Comparison of ENCODE assay signal across 1 cellular context in the genomic region with DNA sequence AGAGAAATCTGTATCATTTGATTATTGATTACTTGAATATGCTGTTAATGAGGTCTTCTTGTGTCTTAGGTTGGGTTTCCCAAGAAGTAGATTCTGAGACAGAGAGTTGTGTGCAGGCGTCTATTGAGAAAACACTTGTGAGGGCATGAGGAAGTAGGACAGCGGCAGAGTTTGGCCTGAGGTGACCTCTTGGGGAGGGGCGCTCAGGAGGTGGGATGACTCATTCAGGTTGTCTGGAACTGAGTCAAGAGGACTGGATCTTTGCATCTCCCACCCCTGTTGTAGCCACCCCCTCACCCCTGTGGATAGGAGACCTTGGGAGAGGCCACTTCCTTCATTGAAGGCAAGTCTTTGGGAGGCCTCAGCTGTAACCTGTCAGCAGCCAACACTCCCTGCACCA.
TF ChIP-seq lines count a peak whose summit lies in the region.

No MANE protein-coding gene starts in this region.

TF ChIP-seq in K562, 482 proteins besides CTCF, POLR2A, EP300 and RAD21 (continued from another document and continues in another):
- peak; percentile 65; the same call in 1 of the 2 replicates for TF ChIP-seq TCF7L2 (IDR thresholded peaks at IDR 0.05; ENCODE audit: low read depth, low read length)
- TF ChIP-seq, protein P1, sequence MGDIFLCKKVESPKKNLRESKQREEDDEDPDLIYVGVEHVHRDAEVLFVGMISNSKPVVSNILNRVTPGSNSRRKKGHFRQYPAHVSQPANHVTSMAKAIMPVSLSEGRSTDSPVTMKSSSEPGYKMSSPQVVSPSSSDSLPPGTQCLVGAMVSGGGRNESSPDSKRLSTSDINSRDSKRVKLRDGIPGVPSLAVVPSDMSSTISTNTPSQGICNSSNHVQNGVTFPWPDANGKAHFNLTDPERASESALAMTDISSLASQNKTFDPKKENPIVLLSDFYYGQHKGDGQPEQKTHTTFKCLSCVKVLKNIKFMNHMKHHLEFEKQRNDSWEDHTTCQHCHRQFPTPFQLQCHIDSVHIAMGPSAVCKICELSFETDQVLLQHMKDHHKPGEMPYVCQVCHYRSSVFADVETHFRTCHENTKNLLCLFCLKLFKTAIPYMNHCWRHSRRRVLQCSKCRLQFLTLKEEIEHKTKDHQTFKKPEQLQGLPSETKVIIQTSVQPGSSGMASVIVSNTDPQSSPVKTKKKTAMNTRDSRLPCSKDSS (IDR thresholded peaks at IDR 0.05; ENCODE audit: low read depth, partially characterized antibody): no peak
- peak; percentile 38; the same call in 1 of the 2 replicates for TF ChIP-seq ELF1 (tag; IDR thresholded peaks at IDR 0.05)
- no peak for TF ChIP-seq SRSF7 (optimal IDR thresholded peaks at IDR 0.05; ENCODE audit: low read depth, low read length)
- peak; percentile 61; the same call in 1 of the 2 replicates for TF ChIP-seq NR1H2 (CRISPR knock-in tag; IDR thresholded peaks at IDR 0.05)
- TF ChIP-seq ZNF408 (CRISPR knock-in tag; IDR thresholded peaks at IDR 0.05; ENCODE audit: low read depth): no peak
- no peak for TF ChIP-seq ZNF785 (CRISPR knock-in tag; IDR thresholded peaks at IDR 0.05)
- TF ChIP-seq STAT5A (IDR thresholded peaks at IDR 0.05; ENCODE audit: borderline replicate concordance, low read length): no peak
- TF ChIP-seq PHB (CRISPR knock-in tag; IDR thresholded peaks at IDR 0.05): no peak
- TF ChIP-seq SLC30A9 (CRISPR knock-in tag; IDR thresholded peaks at IDR 0.05): no peak
- TF ChIP-seq SMARCE1 (IDR thresholded peaks at IDR 0.05): peak; percentile 82; the same call in 1 of the 2 replicates
- TF ChIP-seq, protein P2, sequence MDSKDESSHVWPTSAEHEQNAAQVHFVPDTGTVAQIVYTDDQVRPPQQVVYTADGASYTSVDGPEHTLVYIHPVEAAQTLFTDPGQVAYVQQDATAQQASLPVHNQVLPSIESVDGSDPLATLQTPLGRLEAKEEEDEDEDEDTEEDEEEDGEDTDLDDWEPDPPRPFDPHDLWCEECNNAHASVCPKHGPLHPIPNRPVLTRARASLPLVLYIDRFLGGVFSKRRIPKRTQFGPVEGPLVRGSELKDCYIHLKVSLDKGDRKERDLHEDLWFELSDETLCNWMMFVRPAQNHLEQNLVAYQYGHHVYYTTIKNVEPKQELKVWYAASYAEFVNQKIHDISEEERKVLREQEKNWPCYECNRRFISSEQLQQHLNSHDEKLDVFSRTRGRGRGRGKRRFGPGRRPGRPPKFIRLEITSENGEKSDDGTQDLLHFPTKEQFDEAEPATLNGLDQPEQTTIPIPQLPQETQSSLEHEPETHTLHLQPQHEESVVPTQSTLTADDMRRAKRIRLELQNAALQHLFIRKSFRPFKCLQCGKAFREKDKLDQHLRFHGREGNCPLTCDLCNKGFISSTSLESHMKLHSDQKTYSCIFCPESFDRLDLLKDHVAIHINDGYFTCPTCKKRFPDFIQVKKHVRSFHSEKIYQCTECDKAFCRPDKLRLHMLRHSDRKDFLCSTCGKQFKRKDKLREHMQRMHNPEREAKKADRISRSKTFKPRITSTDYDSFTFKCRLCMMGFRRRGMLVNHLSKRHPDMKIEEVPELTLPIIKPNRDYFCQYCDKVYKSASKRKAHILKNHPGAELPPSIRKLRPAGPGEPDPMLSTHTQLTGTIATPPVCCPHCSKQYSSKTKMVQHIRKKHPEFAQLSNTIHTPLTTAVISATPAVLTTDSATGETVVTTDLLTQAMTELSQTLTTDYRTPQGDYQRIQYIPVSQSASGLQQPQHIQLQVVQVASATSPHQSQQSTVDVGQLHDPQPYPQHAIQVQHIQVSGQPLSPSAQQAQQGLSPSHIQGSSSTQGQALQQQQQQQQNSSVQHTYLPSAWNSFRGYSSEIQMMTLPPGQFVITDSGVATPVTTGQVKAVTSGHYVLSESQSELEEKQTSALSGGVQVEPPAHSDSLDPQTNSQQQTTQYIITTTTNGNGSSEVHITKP (IDR thresholded peaks at IDR 0.05; ENCODE audit: partially characterized antibody): peak; percentile 95
- TF ChIP-seq HIVEP1 (CRISPR knock-in tag; IDR thresholded peaks at IDR 0.05): no peak
- TF ChIP-seq, protein P3, sequence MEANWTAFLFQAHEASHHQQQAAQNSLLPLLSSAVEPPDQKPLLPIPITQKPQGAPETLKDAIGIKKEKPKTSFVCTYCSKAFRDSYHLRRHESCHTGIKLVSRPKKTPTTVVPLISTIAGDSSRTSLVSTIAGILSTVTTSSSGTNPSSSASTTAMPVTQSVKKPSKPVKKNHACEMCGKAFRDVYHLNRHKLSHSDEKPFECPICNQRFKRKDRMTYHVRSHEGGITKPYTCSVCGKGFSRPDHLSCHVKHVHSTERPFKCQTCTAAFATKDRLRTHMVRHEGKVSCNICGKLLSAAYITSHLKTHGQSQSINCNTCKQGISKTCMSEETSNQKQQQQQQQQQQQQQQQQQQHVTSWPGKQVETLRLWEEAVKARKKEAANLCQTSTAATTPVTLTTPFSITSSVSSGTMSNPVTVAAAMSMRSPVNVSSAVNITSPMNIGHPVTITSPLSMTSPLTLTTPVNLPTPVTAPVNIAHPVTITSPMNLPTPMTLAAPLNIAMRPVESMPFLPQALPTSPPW (CRISPR knock-in tag; IDR thresholded peaks at IDR 0.05): peak; percentile 50; the same call in 1 of the 2 replicates
- TF ChIP-seq HNRNPL (IDR thresholded peaks at IDR 0.05; ENCODE audit: low read depth, low read length): no peak
- TF ChIP-seq CTBP1 (IDR thresholded peaks at IDR 0.05; ENCODE audit: borderline replicate concordance): peak; percentile 71; the same call in 1 of the 2 replicates
- TF ChIP-seq ZNF699 (CRISPR knock-in tag; IDR thresholded peaks at IDR 0.05; ENCODE audit: insufficient replicate concordance): no peak
- peak; percentile 25 to 38; a peak in 3 of 4 replicates for TF ChIP-seq NRF1 (conservative IDR thresholded peaks at IDR 0.05 in 1 of 2, IDR thresholded peaks at IDR 0.05 in 1 of 2)
- no peak for TF ChIP-seq HDAC1 (IDR thresholded peaks at IDR 0.05)
- TF ChIP-seq JUN (IDR thresholded peaks at IDR 0.05; ENCODE audit: borderline replicate concordance, low read depth, low read length): peak; percentile 85
- no peak for TF ChIP-seq JUN (CRISPR knock-in tag; IDR thresholded peaks at IDR 0.05; ENCODE audit: borderline replicate concordance)
- no peak for TF ChIP-seq FUS (optimal IDR thresholded peaks at IDR 0.05; ENCODE audit: low read depth, low read length)
- TF ChIP-seq ATF7 (IDR thresholded peaks at IDR 0.05): peak; percentile 82
- no peak for TF ChIP-seq PML (IDR thresholded peaks at IDR 0.05; ENCODE audit: low read length)
- TF ChIP-seq ARID1B (IDR thresholded peaks at IDR 0.05): peak; percentile 61; the same call in 1 of the 2 replicates
- TF ChIP-seq TBL1XR1 (IDR thresholded peaks at IDR 0.05; ENCODE audit: low read length in 2 of 2): peak in 1 of 2 experiments; percentile 28; a peak in 1 of 4 replicates
- TF ChIP-seq FOS (IDR thresholded peaks at IDR 0.05; ENCODE audit: extremely low read depth, insufficient read length): peak; percentile 58
- TF ChIP-seq, protein P4, sequence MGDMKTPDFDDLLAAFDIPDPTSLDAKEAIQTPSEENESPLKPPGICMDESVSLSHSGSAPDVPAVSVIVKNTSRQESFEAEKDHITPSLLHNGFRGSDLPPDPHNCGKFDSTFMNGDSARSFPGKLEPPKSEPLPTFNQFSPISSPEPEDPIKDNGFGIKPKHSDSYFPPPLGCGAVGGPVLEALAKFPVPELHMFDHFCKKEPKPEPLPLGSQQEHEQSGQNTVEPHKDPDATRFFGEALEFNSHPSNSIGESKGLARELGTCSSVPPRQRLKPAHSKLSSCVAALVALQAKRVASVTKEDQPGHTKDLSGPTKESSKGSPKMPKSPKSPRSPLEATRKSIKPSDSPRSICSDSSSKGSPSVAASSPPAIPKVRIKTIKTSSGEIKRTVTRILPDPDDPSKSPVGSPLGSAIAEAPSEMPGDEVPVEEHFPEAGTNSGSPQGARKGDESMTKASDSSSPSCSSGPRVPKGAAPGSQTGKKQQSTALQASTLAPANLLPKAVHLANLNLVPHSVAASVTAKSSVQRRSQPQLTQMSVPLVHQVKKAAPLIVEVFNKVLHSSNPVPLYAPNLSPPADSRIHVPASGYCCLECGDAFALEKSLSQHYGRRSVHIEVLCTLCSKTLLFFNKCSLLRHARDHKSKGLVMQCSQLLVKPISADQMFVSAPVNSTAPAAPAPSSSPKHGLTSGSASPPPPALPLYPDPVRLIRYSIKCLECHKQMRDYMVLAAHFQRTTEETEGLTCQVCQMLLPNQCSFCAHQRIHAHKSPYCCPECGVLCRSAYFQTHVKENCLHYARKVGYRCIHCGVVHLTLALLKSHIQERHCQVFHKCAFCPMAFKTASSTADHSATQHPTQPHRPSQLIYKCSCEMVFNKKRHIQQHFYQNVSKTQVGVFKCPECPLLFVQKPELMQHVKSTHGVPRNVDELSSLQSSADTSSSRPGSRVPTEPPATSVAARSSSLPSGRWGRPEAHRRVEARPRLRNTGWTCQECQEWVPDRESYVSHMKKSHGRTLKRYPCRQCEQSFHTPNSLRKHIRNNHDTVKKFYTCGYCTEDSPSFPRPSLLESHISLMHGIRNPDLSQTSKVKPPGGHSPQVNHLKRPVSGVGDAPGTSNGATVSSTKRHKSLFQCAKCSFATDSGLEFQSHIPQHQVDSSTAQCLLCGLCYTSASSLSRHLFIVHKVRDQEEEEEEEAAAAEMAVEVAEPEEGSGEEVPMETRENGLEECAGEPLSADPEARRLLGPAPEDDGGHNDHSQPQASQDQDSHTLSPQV (IDR thresholded peaks at IDR 0.05): peak; percentile 9; the same call in 1 of the 2 replicates
- no peak for TF ChIP-seq CHCHD3 (CRISPR knock-in tag; IDR thresholded peaks at IDR 0.05)
- TF ChIP-seq, protein P5, sequence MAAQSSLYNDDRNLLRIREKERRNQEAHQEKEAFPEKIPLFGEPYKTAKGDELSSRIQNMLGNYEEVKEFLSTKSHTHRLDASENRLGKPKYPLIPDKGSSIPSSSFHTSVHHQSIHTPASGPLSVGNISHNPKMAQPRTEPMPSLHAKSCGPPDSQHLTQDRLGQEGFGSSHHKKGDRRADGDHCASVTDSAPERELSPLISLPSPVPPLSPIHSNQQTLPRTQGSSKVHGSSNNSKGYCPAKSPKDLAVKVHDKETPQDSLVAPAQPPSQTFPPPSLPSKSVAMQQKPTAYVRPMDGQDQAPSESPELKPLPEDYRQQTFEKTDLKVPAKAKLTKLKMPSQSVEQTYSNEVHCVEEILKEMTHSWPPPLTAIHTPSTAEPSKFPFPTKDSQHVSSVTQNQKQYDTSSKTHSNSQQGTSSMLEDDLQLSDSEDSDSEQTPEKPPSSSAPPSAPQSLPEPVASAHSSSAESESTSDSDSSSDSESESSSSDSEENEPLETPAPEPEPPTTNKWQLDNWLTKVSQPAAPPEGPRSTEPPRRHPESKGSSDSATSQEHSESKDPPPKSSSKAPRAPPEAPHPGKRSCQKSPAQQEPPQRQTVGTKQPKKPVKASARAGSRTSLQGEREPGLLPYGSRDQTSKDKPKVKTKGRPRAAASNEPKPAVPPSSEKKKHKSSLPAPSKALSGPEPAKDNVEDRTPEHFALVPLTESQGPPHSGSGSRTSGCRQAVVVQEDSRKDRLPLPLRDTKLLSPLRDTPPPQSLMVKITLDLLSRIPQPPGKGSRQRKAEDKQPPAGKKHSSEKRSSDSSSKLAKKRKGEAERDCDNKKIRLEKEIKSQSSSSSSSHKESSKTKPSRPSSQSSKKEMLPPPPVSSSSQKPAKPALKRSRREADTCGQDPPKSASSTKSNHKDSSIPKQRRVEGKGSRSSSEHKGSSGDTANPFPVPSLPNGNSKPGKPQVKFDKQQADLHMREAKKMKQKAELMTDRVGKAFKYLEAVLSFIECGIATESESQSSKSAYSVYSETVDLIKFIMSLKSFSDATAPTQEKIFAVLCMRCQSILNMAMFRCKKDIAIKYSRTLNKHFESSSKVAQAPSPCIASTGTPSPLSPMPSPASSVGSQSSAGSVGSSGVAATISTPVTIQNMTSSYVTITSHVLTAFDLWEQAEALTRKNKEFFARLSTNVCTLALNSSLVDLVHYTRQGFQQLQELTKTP (IDR thresholded peaks at IDR 0.05; ENCODE audit: low read depth in 1 of 2, partially characterized antibody in 2 of 2): no peak
- peak; percentile 50; the same call in 1 of the 2 replicates for TF ChIP-seq EHMT2 (IDR thresholded peaks at IDR 0.05)
- TF ChIP-seq, protein P6, sequence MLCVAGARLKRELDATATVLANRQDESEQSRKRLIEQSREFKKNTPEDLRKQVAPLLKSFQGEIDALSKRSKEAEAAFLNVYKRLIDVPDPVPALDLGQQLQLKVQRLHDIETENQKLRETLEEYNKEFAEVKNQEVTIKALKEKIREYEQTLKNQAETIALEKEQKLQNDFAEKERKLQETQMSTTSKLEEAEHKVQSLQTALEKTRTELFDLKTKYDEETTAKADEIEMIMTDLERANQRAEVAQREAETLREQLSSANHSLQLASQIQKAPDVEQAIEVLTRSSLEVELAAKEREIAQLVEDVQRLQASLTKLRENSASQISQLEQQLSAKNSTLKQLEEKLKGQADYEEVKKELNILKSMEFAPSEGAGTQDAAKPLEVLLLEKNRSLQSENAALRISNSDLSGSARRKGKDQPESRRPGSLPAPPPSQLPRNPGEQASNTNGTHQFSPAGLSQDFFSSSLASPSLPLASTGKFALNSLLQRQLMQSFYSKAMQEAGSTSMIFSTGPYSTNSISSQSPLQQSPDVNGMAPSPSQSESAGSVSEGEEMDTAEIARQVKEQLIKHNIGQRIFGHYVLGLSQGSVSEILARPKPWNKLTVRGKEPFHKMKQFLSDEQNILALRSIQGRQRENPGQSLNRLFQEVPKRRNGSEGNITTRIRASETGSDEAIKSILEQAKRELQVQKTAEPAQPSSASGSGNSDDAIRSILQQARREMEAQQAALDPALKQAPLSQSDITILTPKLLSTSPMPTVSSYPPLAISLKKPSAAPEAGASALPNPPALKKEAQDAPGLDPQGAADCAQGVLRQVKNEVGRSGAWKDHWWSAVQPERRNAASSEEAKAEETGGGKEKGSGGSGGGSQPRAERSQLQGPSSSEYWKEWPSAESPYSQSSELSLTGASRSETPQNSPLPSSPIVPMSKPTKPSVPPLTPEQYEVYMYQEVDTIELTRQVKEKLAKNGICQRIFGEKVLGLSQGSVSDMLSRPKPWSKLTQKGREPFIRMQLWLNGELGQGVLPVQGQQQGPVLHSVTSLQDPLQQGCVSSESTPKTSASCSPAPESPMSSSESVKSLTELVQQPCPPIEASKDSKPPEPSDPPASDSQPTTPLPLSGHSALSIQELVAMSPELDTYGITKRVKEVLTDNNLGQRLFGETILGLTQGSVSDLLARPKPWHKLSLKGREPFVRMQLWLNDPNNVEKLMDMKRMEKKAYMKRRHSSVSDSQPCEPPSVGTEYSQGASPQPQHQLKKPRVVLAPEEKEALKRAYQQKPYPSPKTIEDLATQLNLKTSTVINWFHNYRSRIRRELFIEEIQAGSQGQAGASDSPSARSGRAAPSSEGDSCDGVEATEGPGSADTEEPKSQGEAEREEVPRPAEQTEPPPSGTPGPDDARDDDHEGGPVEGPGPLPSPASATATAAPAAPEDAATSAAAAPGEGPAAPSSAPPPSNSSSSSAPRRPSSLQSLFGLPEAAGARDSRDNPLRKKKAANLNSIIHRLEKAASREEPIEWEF (CRISPR knock-in tag; IDR thresholded peaks at IDR 0.05): 0 out of 2 replicates have a peak, but pooled peaks have one; percentile 34
- TF ChIP-seq SMAD4 (CRISPR knock-in tag; conservative IDR thresholded peaks at IDR 0.05): peak; percentile 61
- TF ChIP-seq ZNF354B (CRISPR knock-in tag; IDR thresholded peaks at IDR 0.05): no peak
- peak; percentile 33; the same call in 1 of the 2 replicates for TF ChIP-seq SOX6 (IDR thresholded peaks at IDR 0.05)
- peak; percentile 35; the same call in 1 of the 2 replicates for TF ChIP-seq L3MBTL2 (IDR thresholded peaks at IDR 0.05)
- TF ChIP-seq, protein P7, sequence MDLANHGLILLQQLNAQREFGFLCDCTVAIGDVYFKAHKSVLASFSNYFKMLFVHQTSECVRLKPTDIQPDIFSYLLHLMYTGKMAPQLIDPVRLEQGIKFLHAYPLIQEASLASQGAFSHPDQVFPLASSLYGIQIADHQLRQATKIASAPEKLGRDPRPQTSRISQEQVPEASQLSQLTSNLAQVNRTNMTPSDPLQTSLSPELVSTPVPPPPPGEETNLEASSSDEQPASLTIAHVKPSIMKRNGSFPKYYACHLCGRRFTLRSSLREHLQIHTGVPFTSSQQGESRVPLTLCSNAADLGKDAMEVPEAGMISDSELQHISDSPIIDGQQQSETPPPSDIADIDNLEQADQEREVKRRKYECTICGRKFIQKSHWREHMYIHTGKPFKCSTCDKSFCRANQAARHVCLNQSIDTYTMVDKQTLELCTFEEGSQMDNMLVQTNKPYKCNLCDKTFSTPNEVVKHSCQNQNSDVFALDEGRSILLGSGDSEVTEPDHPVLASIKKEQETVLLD (IDR thresholded peaks at IDR 0.05): no peak
